In genomic region chr12:121293603-121294002, GRCh38 we compare ENCODE assay signal across 15 cellular contexts.
"Had no signal": no experiment of that assay in that cellular context is flagged by ENCODE, and none has a peak within 500 bp of the region (broad histone marks: within the 10 kb centered on the region; RNA-seq: fewer than 3 reads in every experiment).

No MANE protein-coding gene starts in this region.

- DNase-seq: activated CD4-positive, alpha-beta T cell treated with anti-CD3 and anti-CD28 coated beads for 36 hours; activated CD8-positive, alpha-beta memory T cell treated with anti-CD3 and anti-CD28 coated beads for 24 hours; activated naive CD4-positive, alpha-beta T cell treated with Interleukin-2 at 50 U/mL for 16 hours; central memory CD4-positive, alpha-beta T cell; cortex of kidney; effector memory CD4-positive, alpha-beta T cell; kidney; left ventricle myocardium superior; mesenchymal stem cell; thyroid gland; uterus; WERI-Rb-1 had no signal

- H3K27ac ChIP-seq: hepatocyte, thyroid gland, uterus, WERI-Rb-1 had no signal

- H3K36me3 ChIP-seq: thyroid gland, uterus had no signal

- H3K27me3 ChIP-seq: hepatocyte, thyroid gland, uterus had no signal

- H3K4me2 ChIP-seq: hepatocyte had no signal

- FAIRE-seq: kidney had no signal

- H2AFZ ChIP-seq: hepatocyte had no signal

- H3K4me3 ChIP-seq: hepatocyte, skin epidermis, thyroid gland, uterus had no signal

- H3K9me3 ChIP-seq: thyroid gland, uterus had no signal

- ATAC-seq: activated CD4-positive, alpha-beta T cell treated with anti-CD3 and anti-CD28 coated beads for 36 hours; left ventricle myocardium superior; stimulated activated effector memory CD8-positive, alpha-beta T cell treated with anti-CD3 and anti-CD28 coated beads, Interleukin-12 subunit alpha, Interleukin-12 subunit beta, amount 100 ng/mL, for 72 hours had no signal
